In genomic region chr11:95296621-95297025, GRCh38 we compare ENCODE assay signal across 7 cellular contexts.
DNase-seq lines count a peak whose midpoint lies in the region; ATAC-seq lines count a peak whose summit lies in the region.

No MANE protein-coding gene starts in this region.

- peak overlapping the region; percentile 65 for H3K4me3 Mint-ChIP-seq in stimulated activated memory B cell treated with anti-CD40 and anti-IgM and Interleukin-4, amounts not matched to agents 10 μg/mL and 1 μg/mL and 100 μg/mL, for 72 hours
- H3K4me3 Mint-ChIP-seq in stimulated activated effector memory CD8-positive, alpha-beta T cell treated with anti-CD3 and anti-CD28 coated beads, Interleukin-12 subunit alpha, Interleukin-12 subunit beta, amount 100 ng/mL, for 72 hours, result no peak overlapping the region

- H3K4me1 Mint-ChIP-seq in stimulated activated memory B cell treated with anti-CD40 and anti-IgM and Interleukin-4, amounts not matched to agents 10 μg/mL and 1 μg/mL and 100 μg/mL, for 72 hours, result peaks cover 41% of the 10 kb centered on the region
- H3K4me1 Mint-ChIP-seq in stimulated activated effector memory CD8-positive, alpha-beta T cell treated with anti-CD3 and anti-CD28 coated beads, Interleukin-12 subunit alpha, Interleukin-12 subunit beta, amount 100 ng/mL, for 72 hours, result no peaks in the 10 kb centered on the region

- no peaks in the 10 kb centered on the region for H3K27me3 Mint-ChIP-seq in stimulated activated memory B cell treated with anti-CD40 and anti-IgM and Interleukin-4, amounts not matched to agents 10 μg/mL and 1 μg/mL and 100 μg/mL, for 72 hours

- peak; percentile 92 to 93 for DNase-seq in NOMO-1 (lab: John Stamatoyannopoulos, UW; ENCODE audit: unreplicated experiment in 2 of 2)
- no peak for DNase-seq in HK-2 (ENCODE audit: unreplicated experiment)
- DNase-seq in D341Med (ENCODE audit: low spot score), result no peak
- DNase-seq in stimulated activated effector memory CD8-positive, alpha-beta T cell treated with anti-CD3 and anti-CD28 coated beads, Interleukin-12 subunit alpha, Interleukin-12 subunit beta, amount 100 ng/mL, for 72 hours (ENCODE audit: low spot score in 2 of 2), result no peak

- no peaks in the 10 kb centered on the region for H3K36me3 Mint-ChIP-seq in stimulated activated memory B cell treated with anti-CD40 and anti-IgM and Interleukin-4, amounts not matched to agents 10 μg/mL and 1 μg/mL and 100 μg/mL, for 72 hours
- H3K36me3 Mint-ChIP-seq in stimulated activated effector memory CD8-positive, alpha-beta T cell treated with anti-CD3 and anti-CD28 coated beads, Interleukin-12 subunit alpha, Interleukin-12 subunit beta, amount 100 ng/mL, for 72 hours, result no peaks in the 10 kb centered on the region

- H3K27ac Mint-ChIP-seq in stimulated activated memory B cell treated with anti-CD40 and anti-IgM and Interleukin-4, amounts not matched to agents 10 μg/mL and 1 μg/mL and 100 μg/mL, for 72 hours, result peak overlapping the region; percentile 79
- H3K27ac Mint-ChIP-seq in stimulated activated effector memory CD8-positive, alpha-beta T cell treated with anti-CD3 and anti-CD28 coated beads, Interleukin-12 subunit alpha, Interleukin-12 subunit beta, amount 100 ng/mL, for 72 hours, result no peak overlapping the region

- ATAC-seq in GM19043 (IDR thresholded peaks at IDR 0.05; ENCODE audit: low read depth, unreplicated experiment) (peak; percentile 88), HG02884 (IDR thresholded peaks at IDR 0.05; ENCODE audit: unreplicated experiment) (peak; percentile 92)
- ATAC-seq in stimulated activated memory B cell treated with anti-CD40 and anti-IgM and Interleukin-4, amounts not matched to agents 10 μg/mL and 1 μg/mL and 100 μg/mL, for 72 hours, result peak; percentile 96
- no peak for ATAC-seq in stimulated activated effector memory CD8-positive, alpha-beta T cell treated with anti-CD3 and anti-CD28 coated beads, Interleukin-12 subunit alpha, Interleukin-12 subunit beta, amount 100 ng/mL, for 72 hours

- no peaks in the 10 kb centered on the region for H3K9me3 Mint-ChIP-seq in stimulated activated memory B cell treated with anti-CD40 and anti-IgM and Interleukin-4, amounts not matched to agents 10 μg/mL and 1 μg/mL and 100 μg/mL, for 72 hours
- no peaks in the 10 kb centered on the region for H3K9me3 Mint-ChIP-seq in stimulated activated effector memory CD8-positive, alpha-beta T cell treated with anti-CD3 and anti-CD28 coated beads, Interleukin-12 subunit alpha, Interleukin-12 subunit beta, amount 100 ng/mL, for 72 hours

Comparison
In these comparisons a context has a peak if more than half of its experiments do, and no peak if none do; other contexts are left out.
1. DNase-seq: peak in NOMO-1 (2 of 2); none in HK-2 (single experiment), D341Med (single experiment) and stimulated activated effector memory CD8-positive, alpha-beta T cell treated with anti-CD3 and anti-CD28 coated beads, Interleukin-12 subunit alpha, Interleukin-12 subunit beta, amount 100 ng/mL, for 72 hours (0 of 2).